In genomic region chr20:49979030-49979832, GRCh38 we compare ENCODE assay signal across 1 cellular context.
A peak's percentile ranks its signal among the peaks of the same experiment; 100 is the strongest.
TF ChIP-seq lines count a peak whose summit lies in the region.

No MANE protein-coding gene starts in this region.

TF ChIP-seq in HepG2, 621 proteins besides CTCF, POLR2A, EP300 and RAD21 (continued from another document and continues in another):
- no peak for TF ChIP-seq REST (IDR thresholded peaks at IDR 0.05; ENCODE audit: borderline replicate concordance in 1 of 2, low read depth in 1 of 2, low read length in 2 of 2)
- TF ChIP-seq KMT2A (CRISPR knock-in tag; IDR thresholded peaks at IDR 0.05) = peak; percentile 76; the same call in 1 of the 2 replicates
- no peak for TF ChIP-seq ZSCAN30 (CRISPR knock-in tag; IDR thresholded peaks at IDR 0.05)
- 0 out of 2 replicates have a peak, but pooled peaks have one; percentile 12 for TF ChIP-seq AKAP8 (CRISPR knock-in tag; IDR thresholded peaks at IDR 0.05)
- peak; percentile 98 for TF ChIP-seq KLF12 (CRISPR knock-in tag; IDR thresholded peaks at IDR 0.05; ENCODE audit: borderline replicate concordance)
- peak; percentile 97 for TF ChIP-seq FOXC1 (CRISPR knock-in tag; IDR thresholded peaks at IDR 0.05; ENCODE audit: borderline replicate concordance)
- 0 out of 2 replicates have a peak, but pooled peaks have one; percentile 55 for TF ChIP-seq ZNF33A (CRISPR knock-in tag; IDR thresholded peaks at IDR 0.05; ENCODE audit: borderline replicate concordance)
- TF ChIP-seq ZXDC (CRISPR knock-in tag; IDR thresholded peaks at IDR 0.05) = no peak
- TF ChIP-seq ZNF296 (CRISPR knock-in tag; conservative IDR thresholded peaks at IDR 0.05) = no peak
- 0 out of 2 replicates have a peak, but pooled peaks have one; percentile 12 for TF ChIP-seq SP2 (CRISPR knock-in tag; IDR thresholded peaks at IDR 0.05)
- peak; percentile 63; the same call in 1 of the 2 replicates for TF ChIP-seq FOXK1 (CRISPR knock-in tag; IDR thresholded peaks at IDR 0.05; ENCODE audit: borderline replicate concordance, low read depth)
- peak; percentile 66; the same call in 1 of the 2 replicates for TF ChIP-seq KLF6 (CRISPR knock-in tag; IDR thresholded peaks at IDR 0.05)
- peak; percentile 89; the same call in 1 of the 2 replicates for TF ChIP-seq ZFP37 (CRISPR knock-in tag; IDR thresholded peaks at IDR 0.05; ENCODE audit: borderline replicate concordance)
- no peak; the same call in 1 of the 2 replicates for TF ChIP-seq PITX1 (CRISPR knock-in tag; IDR thresholded peaks at IDR 0.05)
- TF ChIP-seq NFIC (IDR thresholded peaks at IDR 0.05; ENCODE audit: low read length) = no peak
- TF ChIP-seq ZNF18 (CRISPR knock-in tag; IDR thresholded peaks at IDR 0.05; ENCODE audit: insufficient replicate concordance) = peak; percentile 79
- 0 out of 2 replicates have a peak, but pooled peaks have one; percentile 8 for TF ChIP-seq NCOA2 (CRISPR knock-in tag; IDR thresholded peaks at IDR 0.05)
- TF ChIP-seq U2AF1 (optimal IDR thresholded peaks at IDR 0.05; ENCODE audit: low read depth, low read length) = no peak
- no peak for TF ChIP-seq ZNF552 (CRISPR knock-in tag; IDR thresholded peaks at IDR 0.05; ENCODE audit: borderline replicate concordance)
- TF ChIP-seq RORA (CRISPR knock-in tag; IDR thresholded peaks at IDR 0.05) = no peak
- no peak for TF ChIP-seq NFRKB (IDR thresholded peaks at IDR 0.05)
- no peak for TF ChIP-seq ZNF550 (CRISPR knock-in tag; IDR thresholded peaks at IDR 0.05; ENCODE audit: borderline replicate concordance)
- peak; percentile 96 for TF ChIP-seq MXD4 (CRISPR knock-in tag; IDR thresholded peaks at IDR 0.05)
- TF ChIP-seq PAWR (CRISPR knock-in tag; IDR thresholded peaks at IDR 0.05; ENCODE audit: borderline replicate concordance) = no peak
- TF ChIP-seq ZNF362 (CRISPR knock-in tag; IDR thresholded peaks at IDR 0.05; ENCODE audit: borderline replicate concordance) = peak; percentile 14; the same call in 1 of the 2 replicates
- TF ChIP-seq NKX3-1 (CRISPR knock-in tag; IDR thresholded peaks at IDR 0.05) = peak; percentile 80
- TF ChIP-seq ZSCAN22 (CRISPR knock-in tag; IDR thresholded peaks at IDR 0.05) = no peak
- TF ChIP-seq HIC2 (CRISPR knock-in tag; IDR thresholded peaks at IDR 0.05; ENCODE audit: low read depth) = peak; percentile 53
- 0 out of 2 replicates have a peak, but pooled peaks have one; percentile 32 for TF ChIP-seq SIN3A (IDR thresholded peaks at IDR 0.05; ENCODE audit: borderline replicate concordance, low read depth, low read length)
- TF ChIP-seq ZBTB33 (CRISPR knock-in tag; IDR thresholded peaks at IDR 0.05) = peak; percentile 69
- TF ChIP-seq BORCS8-MEF2B (CRISPR knock-in tag; IDR thresholded peaks at IDR 0.05) = no peak; the same call in 1 of the 2 replicates
- TF ChIP-seq BRCA1 (CRISPR knock-in tag; IDR thresholded peaks at IDR 0.05) = 0 out of 2 replicates have a peak, but pooled peaks have one; percentile 81
- peak; percentile 86; the same call in 1 of the 2 replicates for TF ChIP-seq ZMAT3 (CRISPR knock-in tag; conservative IDR thresholded peaks at IDR 0.05)
- TF ChIP-seq PCBP1 (IDR thresholded peaks at IDR 0.05; ENCODE audit: borderline replicate concordance, low read depth, low read length) = 0 out of 2 replicates have a peak, but pooled peaks have one; percentile 55
- TF ChIP-seq ZBTB46 (CRISPR knock-in tag; IDR thresholded peaks at IDR 0.05; ENCODE audit: borderline replicate concordance) = no peak
- peak; percentile 70; the same call in 1 of the 2 replicates for TF ChIP-seq LBX2 (CRISPR knock-in tag; IDR thresholded peaks at IDR 0.05; ENCODE audit: borderline replicate concordance)
- peak; percentile 93 for TF ChIP-seq NRL (CRISPR knock-in tag; IDR thresholded peaks at IDR 0.05; ENCODE audit: borderline replicate concordance)
- no peak; the same call in 1 of the 2 replicates for TF ChIP-seq TBX3 (IDR thresholded peaks at IDR 0.05; ENCODE audit: borderline replicate concordance)
- TF ChIP-seq ZNF878 (CRISPR knock-in tag; IDR thresholded peaks at IDR 0.05) = no peak
- TF ChIP-seq HMGXB3 (CRISPR knock-in tag; IDR thresholded peaks at IDR 0.05; ENCODE audit: borderline replicate concordance) = peak; percentile 30; the same call in 1 of the 2 replicates
- peak; percentile 94 for TF ChIP-seq ZFP36L2 (CRISPR knock-in tag; IDR thresholded peaks at IDR 0.05)
- peak; percentile 96 for TF ChIP-seq ZNF501 (CRISPR knock-in tag; IDR thresholded peaks at IDR 0.05)
- no peak for TF ChIP-seq FLYWCH1 (CRISPR knock-in tag; IDR thresholded peaks at IDR 0.05)
